20 cellular contexts compared by ENCODE assay signal in genomic region chr11:105296806-105297205, GRCh38.
"Had no signal": no experiment of that assay in that cellular context is flagged by ENCODE, and none has a peak within 500 bp of the region (broad histone marks: within the 10 kb centered on the region; RNA-seq: fewer than 3 reads in every experiment).

No MANE protein-coding gene starts in this region.

- DNase-seq: activated B cell treated with CpG ODN at 0.5 μM for 24 hours; activated CD4-positive, alpha-beta T cell treated with anti-CD3 and anti-CD28 coated beads, Interleukin-2, amount 10 ng/mL, durations not matched to agents 7 days and 5 days; activated gamma-delta T cell treated with Interleukin-2 at 50 U/mL for 16 hours; cerebellar nuclear complex; effector CD8-positive, alpha-beta T cell; immature natural killer cell; left colon; lower lobe of right lung; ovary; tibial artery had no signal

- H3K27me3 ChIP-seq: ascending aorta, breast epithelium, heart left ventricle, ovary, right lobe of liver, tibial artery had no signal

- H3K4me3 Mint-ChIP-seq: activated B cell treated with CpG ODN at 0.5 μM for 24 hours; activated CD4-positive, alpha-beta T cell treated with anti-CD3 and anti-CD28 coated beads, Interleukin-2, amount 10 ng/mL, durations not matched to agents 7 days and 5 days; immature natural killer cell; mesothelial cell of epicardium; T-helper 2 cell treated with Interferon-gamma antibody and Interleukin-4, amounts not matched to agents 5 μg/mL and 100 μg/mL, for 36 hours had no signal

- H3K9me3 Mint-ChIP-seq: activated B cell treated with CpG ODN at 0.5 μM for 24 hours; activated CD4-positive, alpha-beta T cell treated with anti-CD3 and anti-CD28 coated beads, Interleukin-2, amount 10 ng/mL, durations not matched to agents 7 days and 5 days; T-helper 2 cell treated with Interferon-gamma antibody and Interleukin-4, amounts not matched to agents 5 μg/mL and 100 μg/mL, for 36 hours had no signal

- H3K4me1 Mint-ChIP-seq: activated B cell treated with CpG ODN at 0.5 μM for 24 hours; activated CD4-positive, alpha-beta T cell treated with anti-CD3 and anti-CD28 coated beads, Interleukin-2, amount 10 ng/mL, durations not matched to agents 7 days and 5 days; immature natural killer cell had no signal

- H3K27ac ChIP-seq: ascending aorta, breast epithelium, epithelial cell of prostate, heart left ventricle, lower lobe of right lung, ovary, right lobe of liver, tibial artery had no signal

- FAIRE-seq: frontal cortex, urothelium cell line had no signal

- H3K9me3 ChIP-seq: ascending aorta, breast epithelium, lower lobe of right lung, ovary, right lobe of liver, tibial artery had no signal

- H3K36me3 Mint-ChIP-seq: immature natural killer cell had no signal

- H3K4me3 ChIP-seq: ascending aorta, breast epithelium, heart left ventricle, lower lobe of right lung, ovary, right lobe of liver, smooth muscle cell, tibial artery had no signal

- ATAC-seq: heart left ventricle, left colon, lower lobe of right lung, right lobe of liver had no signal

- H3K36me3 ChIP-seq: ascending aorta, breast epithelium, heart left ventricle, lower lobe of right lung, ovary, right lobe of liver, tibial artery had no signal

- H3K27ac Mint-ChIP-seq: activated B cell treated with CpG ODN at 0.5 μM for 24 hours; activated CD4-positive, alpha-beta T cell treated with anti-CD3 and anti-CD28 coated beads, Interleukin-2, amount 10 ng/mL, durations not matched to agents 7 days and 5 days; immature natural killer cell; T-helper 2 cell treated with Interferon-gamma antibody and Interleukin-4, amounts not matched to agents 5 μg/mL and 100 μg/mL, for 36 hours had no signal

- H3K27me3 Mint-ChIP-seq: activated B cell treated with CpG ODN at 0.5 μM for 24 hours had no signal

- H3K4me1 ChIP-seq: ascending aorta, breast epithelium, heart left ventricle, lower lobe of right lung, right lobe of liver, tibial artery had no signal
